ENCODE assay signal across 13 cellular contexts in genomic region chr2:8624855-8625398, GRCh38.
"Had no signal": no experiment of that assay in that cellular context is flagged by ENCODE, and none has a peak within 500 bp of the region (broad histone marks: within the 10 kb centered on the region; RNA-seq: fewer than 3 reads in every experiment).

No MANE protein-coding gene starts in this region.

- H3K4me3 Mint-ChIP-seq: activated B cell treated with CpG ODN at 0.5 μM for 24 hours; activated T-cell treated with anti-CD3 and anti-CD28 coated beads, Interleukin-2, amount 50 U/mL, for 4 hours; T-helper 17 cell had no signal

- DNase-seq: activated B cell treated with CpG ODN at 0.5 μM for 24 hours; activated CD4-positive, alpha-beta T cell treated with anti-CD3 and anti-CD28 coated beads, Interleukin-2, amount 50 U/mL, for 4 hours; activated gamma-delta T cell treated with Interleukin-2 at 50 U/mL for 16 hours; activated T-cell treated with anti-CD3 and anti-CD28 coated beads, Interleukin-2, amount 50 U/mL, for 4 hours; caudate nucleus; effector CD8-positive, alpha-beta T cell; foreskin melanocyte; left ventricle myocardium inferior; occipital lobe; stimulated activated CD4-positive, alpha-beta T cell treated with anti-CD3 and anti-CD28 coated beads, Interleukin-12 subunit alpha, Interleukin-12 subunit beta, amount 100 ng/mL, for 4 hours; stimulated activated naive CD8-positive, alpha-beta T cell treated with anti-CD3 and anti-CD28 coated beads, Interleukin-15, Interleukin-2, amounts not matched to agents 100 U/mL and 50 U/mL, for 24 hours; T-helper 17 cell; testis had no signal

- H3K9me3 Mint-ChIP-seq: activated B cell treated with CpG ODN at 0.5 μM for 24 hours; activated T-cell treated with anti-CD3 and anti-CD28 coated beads, Interleukin-2, amount 50 U/mL, for 4 hours had no signal

- ATAC-seq: activated T-cell treated with anti-CD3 and anti-CD28 coated beads, Interleukin-2, amount 50 U/mL, for 4 hours; stimulated activated naive CD8-positive, alpha-beta T cell treated with anti-CD3 and anti-CD28 coated beads, Interleukin-15, Interleukin-2, amounts not matched to agents 100 U/mL and 50 U/mL, for 24 hours; T-helper 17 cell had no signal

- H3K27ac Mint-ChIP-seq: activated B cell treated with CpG ODN at 0.5 μM for 24 hours, T-helper 17 cell had no signal
